In the genomic region with DNA sequence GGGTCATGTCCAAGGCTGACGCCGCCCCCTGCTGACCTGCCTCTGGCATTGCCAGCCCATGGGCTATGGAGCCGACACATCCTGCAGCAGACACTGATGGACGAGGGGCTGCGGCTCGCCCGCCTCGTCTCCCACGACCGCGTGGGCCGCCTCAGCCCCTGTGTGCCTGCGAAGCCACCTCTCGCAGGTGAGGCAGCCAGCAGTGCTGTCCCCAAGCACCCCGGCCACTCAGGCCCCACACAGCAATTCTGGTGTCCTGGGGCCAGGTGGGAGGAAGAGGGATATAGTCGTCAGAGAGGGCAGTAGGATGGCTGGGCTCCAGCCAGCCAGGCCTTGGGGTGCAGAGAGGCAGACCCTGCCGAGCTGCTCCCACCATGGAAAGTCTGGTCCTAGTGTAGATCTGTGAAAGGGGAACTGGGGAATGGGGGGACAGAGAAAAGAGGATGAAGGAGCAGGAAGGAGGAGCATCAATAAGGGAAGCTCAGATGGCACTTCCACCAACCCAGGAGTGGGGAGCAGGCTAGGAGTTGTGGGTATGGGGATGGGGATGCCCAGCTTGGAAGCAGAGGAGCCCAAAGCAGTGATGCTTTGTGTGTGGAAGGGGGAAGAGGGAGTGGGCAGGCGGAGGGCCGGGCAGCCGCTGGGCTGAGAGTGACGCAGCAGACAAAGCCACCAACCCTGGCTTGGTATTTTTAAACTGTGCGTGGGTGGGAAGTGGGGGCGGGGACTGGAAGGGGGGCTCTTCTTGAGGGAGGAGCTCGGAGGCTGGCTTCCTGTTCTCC, we compare ENCODE assay signal across 8 cellular contexts. TPM values are rescaled to one million over a fixed set of nuclear protein-coding genes. Genes with fewer than 3 reads are reported as not detected.
DNase-seq lines count a peak whose midpoint lies in the region; ATAC-seq and TF ChIP-seq lines count a peak whose summit lies in the region.

No MANE protein-coding gene starts in this region.

- H3K4me1 ChIP-seq in MM.1S (ENCODE audit: low read length) = no peaks in the 10 kb centered on the region
- peaks cover 14 to 39% of the 10 kb centered on the region in 2 donors for H3K4me1 ChIP-seq in naive thymus-derived CD4-positive, alpha-beta T cell (ENCODE audit: control insufficient read depth in 2 of 2, insufficient read depth in 2 of 2, low read length in 2 of 2)
- H3K4me1 ChIP-seq in stomach = peaks cover 45 to 84% (median 59%) of the 10 kb centered on the region in 4 donors

- no peak overlapping the region for H3K4me3 ChIP-seq in MM.1S (ENCODE audit: low read length)
- peak overlapping the region; percentile 11 for H3K4me3 ChIP-seq in epithelial cell of esophagus (ENCODE audit: low read length)
- H3K4me3 ChIP-seq in naive thymus-derived CD4-positive, alpha-beta T cell (ENCODE audit: low read length) = no peak overlapping the region
- peak overlapping the region in 2 of 4 donors; percentile 6 to 10 for H3K4me3 ChIP-seq in stomach

- ATAC-seq in naive thymus-derived CD4-positive, alpha-beta T cell = peak; percentile 61
- no peak for ATAC-seq in GM18907 (IDR thresholded peaks at IDR 0.05; ENCODE audit: unreplicated experiment)

- H3K4me2 ChIP-seq in MM.1S (ENCODE audit: low read depth, low read length) = no peak overlapping the region

- H3K36me3 ChIP-seq in MM.1S (replicated peaks; ENCODE audit: insufficient read depth, low read length) = no peaks in the 10 kb centered on the region
- H3K36me3 ChIP-seq in naive thymus-derived CD4-positive, alpha-beta T cell (ENCODE audit: control insufficient read depth in 2 of 3, insufficient read depth in 3 of 3, low read length in 3 of 3) = peaks cover 6 to 71% (median 10%) of the 10 kb centered on the region in 3 experiments
- peaks cover 58 to 75% (median 71%) of the 10 kb centered on the region in 4 donors for H3K36me3 ChIP-seq in stomach

- no peaks in the 10 kb centered on the region for H3K9me2 ChIP-seq in MM.1S (replicated peaks; ENCODE audit: insufficient read depth, low read length)

- H3K27me3 ChIP-seq in MM.1S (replicated peaks; ENCODE audit: insufficient read depth, low read length) (no peaks in the 10 kb centered on the region), stomach (no peaks in the 10 kb centered on the region)
- H3K27me3 ChIP-seq in naive thymus-derived CD4-positive, alpha-beta T cell (ENCODE audit: control insufficient read depth in 2 of 2, insufficient read depth in 2 of 2, low read length in 2 of 2) = no peaks in the 10 kb centered on the region

- no peak overlapping the region for H2AFZ ChIP-seq in MM.1S (ENCODE audit: low read length)

- no peaks in the 10 kb centered on the region for H3K27me3 Mint-ChIP-seq in naive thymus-derived CD4-positive, alpha-beta T cell

- no peaks in the 10 kb centered on the region for H4K20me1 ChIP-seq in MM.1S (ENCODE audit: insufficient read depth, low read length)

- TF ChIP-seq POLR2A in GM15510 (IDR thresholded peaks at IDR 0.05; ENCODE audit: borderline replicate concordance, extremely low read depth, insufficient read length) (peak; percentile 53), stomach (IDR thresholded peaks at IDR 0.05) (no peak)

- peak overlapping the region; percentile 30 to 79 (median 66) for H3K4me3 Mint-ChIP-seq in naive thymus-derived CD4-positive, alpha-beta T cell

- CTCF ChIA-PET in naive thymus-derived CD4-positive, alpha-beta T cell (lab: Charles Lee) = interaction anchor here (0.7 to 8.5 kb wide), 7 partner anchors 14 to 389 kb away, joined by 3 to 77 read pairs (median 7); partner anchors contain the start of genes NEMP1 and STAT6

- no peaks in the 10 kb centered on the region for H3K9me3 ChIP-seq in MM.1S (replicated peaks; ENCODE audit: insufficient read depth, low read length)
- H3K9me3 ChIP-seq in naive thymus-derived CD4-positive, alpha-beta T cell (ENCODE audit: control insufficient read depth in 2 of 3, low read length in 3 of 3) = no peaks in the 10 kb centered on the region
- no peaks in the 10 kb centered on the region for H3K9me3 ChIP-seq in stomach

- WGBS in stomach, 5 donors = 36 to 50% (median 43%) methylated on average over 23 to 24 of the region's 24 CpGs

- H3K9ac ChIP-seq in MM.1S (ENCODE audit: low read length) = no peak overlapping the region

- POLR2A ChIA-PET in naive thymus-derived CD4-positive, alpha-beta T cell (lab: Charles Lee) = interaction anchor here (0.6 to 17.0 kb wide), 7 partner anchors 11 to 36 kb away, joined by 3 to 401 read pairs (median 10); partner anchors contain the start of genes NEMP1 and STAT6

- peaks cover 39 to 57% (median 46%) of the 10 kb centered on the region in 7 donors for H3K4me1 Mint-ChIP-seq in naive thymus-derived CD4-positive, alpha-beta T cell

- DNase-seq in MM.1S (peak; percentile 29), epithelial cell of esophagus (ENCODE audit: low read depth) (peak; percentile 83), stomach (peak; percentile 55), NCI-H345 treated with DMSO at 0.1 percent for 48 hours (lab: John Stamatoyannopoulos, UW; ENCODE audit: unreplicated experiment) (no peak)
- DNase-seq in activated CD8-positive, alpha-beta memory T cell treated with anti-CD3 and anti-CD28 coated beads for 4 hours (ENCODE audit: low read depth in 2 of 2) = peak; percentile 71 to 76
- peak in 7 of 9 donors; percentile 23 to 73 (median 41) for DNase-seq in naive thymus-derived CD4-positive, alpha-beta T cell

- H3K27ac Mint-ChIP-seq in naive thymus-derived CD4-positive, alpha-beta T cell = peak overlapping the region; percentile 7 to 95 (median 90)

- no peak overlapping the region for H3K27ac ChIP-seq in MM.1S (ENCODE audit: low read length)
- H3K27ac ChIP-seq in naive thymus-derived CD4-positive, alpha-beta T cell (ENCODE audit: low read depth, low read length) = peak overlapping the region; percentile 83
- peak overlapping the region; percentile 39 to 99 (median 80) for H3K27ac ChIP-seq in stomach

- peaks cover 0 to 20% (median 0%) of the 10 kb centered on the region in 5 donors for H3K36me3 Mint-ChIP-seq in naive thymus-derived CD4-positive, alpha-beta T cell

- TF ChIP-seq CTCF in MM.1S (IDR thresholded peaks at IDR 0.05; ENCODE audit: low read length) = peak; percentile 62
- TF ChIP-seq CTCF in epithelial cell of esophagus (IDR thresholded peaks at IDR 0.05; ENCODE audit: insufficient read depth, low read depth, low read length, missing control alignments) = peak; percentile 55
- TF ChIP-seq CTCF in stomach (IDR thresholded peaks at IDR 0.05) = peak in 4 of 7 experiments; percentile 26 to 55 (median 36)

- TF ChIP-seq EP300 in stomach (IDR thresholded peaks at IDR 0.05) = no peak

- intact Hi-C loops in naive thymus-derived CD4-positive, alpha-beta T cell (cut with micrococcal nuclease) = loop anchor here (1.0 kb wide), 3 partner anchors 18 to 85 kb away; partner anchors contain the start of gene STAT6 (in 1 of the 2)
- intact Hi-C loops in stomach (cut with DNase I; ENCODE audit: low total_unique reads) = no loop called here

- no peaks in the 10 kb centered on the region for H3K9me3 Mint-ChIP-seq in naive thymus-derived CD4-positive, alpha-beta T cell

- no peaks in the 10 kb centered on the region for H3F3A ChIP-seq in MM.1S (ENCODE audit: insufficient read depth, low read length)

- H3K79me2 ChIP-seq in MM.1S (ENCODE audit: low read length) = no peaks in the 10 kb centered on the region

RNA-seq across cellular contexts. Expression of gene NAB2, which starts 4.7 kb away (rescaled TPM):
- total RNA-seq in naive thymus-derived CD4-positive, alpha-beta T cell = 10 to 100 TPM in 3 of 5 experiments, 1 to 10 TPM in 2; 5.7 to 22.4 (median 15.5) TPM
- polyA plus RNA-seq in naive thymus-derived CD4-positive, alpha-beta T cell = 1 to 10 TPM in 1 of 2 donors, under 1 TPM in 1; 0.46 to 2.8 TPM
- 10 to 100 TPM in 2 of 5 donors, 1 to 10 TPM in 2, not detected in 1; 1.7 to 12.1 (median 8.3) TPM for total RNA-seq in stomach
- polyA plus RNA-seq in stomach = 10 to 100 TPM; 14.1 to 16.6 (median 16.3) TPM

RNA-seq across cellular contexts. Expression of gene NEMP1, which starts 15.0 kb away (rescaled TPM):
- total RNA-seq in naive thymus-derived CD4-positive, alpha-beta T cell = 10 to 100 TPM; 13.1 to 47.6 (median 29.3) TPM
- polyA plus RNA-seq in naive thymus-derived CD4-positive, alpha-beta T cell = 1 to 10 TPM; 2.9 to 7.4 TPM
- total RNA-seq in stomach = 10 to 100 TPM in 1 of 5 donors, 1 to 10 TPM in 4; 1.2 to 16.7 (median 2.7) TPM
- 1 to 10 TPM; 1.1 to 3.8 (median 2.2) TPM for polyA plus RNA-seq in stomach

RNA-seq across cellular contexts. Expression of gene STAT6, which starts 17.6 kb away (rescaled TPM):
- 100 to 1,000 TPM; 206 to 403 (median 294) TPM for total RNA-seq in naive thymus-derived CD4-positive, alpha-beta T cell
- 100 to 1,000 TPM in 1 of 2 donors, 10 to 100 TPM in 1; 99.3 to 104 TPM for polyA plus RNA-seq in naive thymus-derived CD4-positive, alpha-beta T cell
- total RNA-seq in stomach = 100 to 1,000 TPM in 4 of 5 donors, 10 to 100 TPM in 1; 81.9 to 343 (median 209) TPM
- 100 to 1,000 TPM; 138 to 477 (median 147) TPM for polyA plus RNA-seq in stomach

RNA-seq across cellular contexts. Expression of gene LRP1, which starts 34.7 kb away (rescaled TPM):
- 100 to 1,000 TPM in 1 of 5 experiments, 10 to 100 TPM in 3, under 1 TPM in 1; 0.58 to 119 (median 14.8) TPM for total RNA-seq in naive thymus-derived CD4-positive, alpha-beta T cell
- 1 to 10 TPM in 1 of 2 donors, under 1 TPM in 1; 0.72 to 1.2 TPM for polyA plus RNA-seq in naive thymus-derived CD4-positive, alpha-beta T cell
- 100 to 1,000 TPM in 4 of 5 donors, 10 to 100 TPM in 1; 97.8 to 510 (median 129) TPM for total RNA-seq in stomach
- polyA plus RNA-seq in stomach = 10 to 100 TPM; 13.5 to 25.9 (median 13.6) TPM

RNA-seq across cellular contexts. Expression of gene MYO1A, which starts 43.7 kb away (rescaled TPM):
- 1 to 10 TPM; 1.3 to 2.3 (median 1.9) TPM for total RNA-seq in naive thymus-derived CD4-positive, alpha-beta T cell
- polyA plus RNA-seq in naive thymus-derived CD4-positive, alpha-beta T cell = under 1 TPM; 0.56 to 0.68 TPM
- 10 to 100 TPM in 4 of 5 donors, 1 to 10 TPM in 1; 2.7 to 97.3 (median 19.3) TPM for total RNA-seq in stomach
- 10 to 100 TPM in 1 of 3 donors, 1 to 10 TPM in 1, under 1 TPM in 1; 0.70 to 16.2 (median 1.2) TPM for polyA plus RNA-seq in stomach
